In genomic region chr6:90217621-90218496, GRCh38 we compare ENCODE assay signal across 8 cellular contexts.
DNase-seq lines count a peak whose midpoint lies in the region; TF ChIP-seq lines count a peak whose summit lies in the region.

No MANE protein-coding gene starts in this region.

- peak; percentile 71 for DNase-seq in AG09319 (ENCODE audit: extremely low read depth, low read depth)
- peak; percentile 17 for DNase-seq in LNCaP clone FGC (ENCODE audit: low read depth)
- peak; percentile 27 for DNase-seq in astrocyte of the hippocampus (ENCODE audit: low read depth, low spot score)
- DNase-seq in iris pigment epithelial cell (ENCODE audit: low read depth), result peak; percentile 75
- peak; percentile 63 for DNase-seq in stromal cell of bone marrow (ENCODE audit: low read depth)
- no peak for DNase-seq in NCI-H1417 treated with DMSO at 0.1 percent for 48 hours (lab: John Stamatoyannopoulos, UW)
- DNase-seq in NCI-H1436 treated with DMSO at 0.1 percent for 48 hours (lab: John Stamatoyannopoulos, UW), result no peak
- DNase-seq in GDM1 (lab: John Stamatoyannopoulos, UW), result no peak

- H3K4me3 ChIP-seq in LNCaP clone FGC (ENCODE audit: low read depth, low read length), result 0 out of 2 replicates have a peak overlapping the region, but pooled peaks have one; percentile 3

- TF ChIP-seq CTCF in AG09319 (IDR thresholded peaks at IDR 0.05; ENCODE audit: low read depth, low read length) (no peak), LNCaP clone FGC (IDR thresholded peaks at IDR 0.05; ENCODE audit: control insufficient read depth, extremely low read depth, insufficient read depth) (no peak)

Comparison
In these comparisons a context has a peak if more than half of its experiments do, and no peak if none do; other contexts are left out.
1. DNase-seq: peak in AG09319 (single experiment), LNCaP clone FGC (single experiment), astrocyte of the hippocampus (single experiment), iris pigment epithelial cell (single experiment) and stromal cell of bone marrow (single experiment); none in NCI-H1417 treated with DMSO at 0.1 percent for 48 hours (single experiment), NCI-H1436 treated with DMSO at 0.1 percent for 48 hours (single experiment) and GDM1 (single experiment).